ENCODE assay signal across 17 cellular contexts in the genomic region with DNA sequence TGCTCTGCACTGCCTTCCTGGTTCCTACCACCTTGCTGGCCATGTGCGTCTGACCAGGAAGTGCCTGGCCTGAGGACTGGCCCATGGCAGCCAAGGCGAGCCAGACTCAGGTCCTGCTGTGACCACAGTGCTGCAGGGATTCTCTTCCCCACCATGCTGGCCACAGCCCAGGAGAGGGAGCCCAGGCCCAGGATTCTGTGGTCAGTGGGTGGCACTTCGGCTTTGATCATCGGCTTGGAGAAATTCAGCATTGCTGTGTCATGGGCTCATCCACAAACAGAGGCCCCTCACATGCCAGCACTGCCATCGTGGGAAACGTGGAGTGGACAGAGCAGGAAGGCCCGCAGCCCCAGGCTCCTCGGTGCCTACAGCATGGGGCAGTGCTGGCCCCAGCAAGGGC.
A peak's percentile ranks its signal among the peaks of the same experiment; 100 is the strongest.
DNase-seq lines count a peak whose midpoint lies in the region; ATAC-seq lines count a peak whose summit lies in the region.
"Had no signal": no experiment of that assay in that cellular context is flagged by ENCODE, and none has a peak within 500 bp of the region (broad histone marks: within the 10 kb centered on the region; RNA-seq: fewer than 3 reads in every experiment).

No MANE protein-coding gene starts in this region.

- H3K4me1 Mint-ChIP-seq in activated naive CD8-positive, alpha-beta T cell treated with anti-CD3 and anti-CD28 coated beads, Interleukin-2, amount 50 U/mL, for 24 hours, result peaks cover 45% of the 10 kb centered on the region
- peaks cover 26% of the 10 kb centered on the region for H3K4me1 Mint-ChIP-seq in activated naive CD8-positive, alpha-beta T cell treated with anti-CD3 and anti-CD28 coated beads for 36 hours
- H3K4me1 Mint-ChIP-seq in stimulated activated naive B cell treated with anti-CD40 and anti-IgM and Interleukin-4, amounts not matched to agents 10 μg/mL and 1 μg/mL and 100 μg/mL, for 72 hours, result peaks cover 18 to 33% of the 10 kb centered on the region in 2 donors

- no peak overlapping the region for H3K4me3 Mint-ChIP-seq in activated naive CD8-positive, alpha-beta T cell treated with anti-CD3 and anti-CD28 coated beads, Interleukin-2, amount 50 U/mL, for 24 hours
- no peak overlapping the region for H3K4me3 Mint-ChIP-seq in activated naive CD8-positive, alpha-beta T cell treated with anti-CD3 and anti-CD28 coated beads for 36 hours
- H3K4me3 Mint-ChIP-seq in stimulated activated naive B cell treated with anti-CD40 and anti-IgM and Interleukin-4, amounts not matched to agents 10 μg/mL and 1 μg/mL and 100 μg/mL, for 72 hours, result no peak overlapping the region
- H3K4me3 Mint-ChIP-seq: activated naive CD8-positive, alpha-beta T cell; dendritic cell treated with granulocyte-macrophage colony-stimulating factor and Interleukin-4, amounts not matched to agents 40 ng/mL and 50 ng/mL, for 4 days; T-helper 17 cell; WTC11 had no signal

- peaks cover 2% of the 10 kb centered on the region for H3K27me3 Mint-ChIP-seq in activated naive CD8-positive, alpha-beta T cell treated with anti-CD3 and anti-CD28 coated beads, Interleukin-2, amount 50 U/mL, for 24 hours
- no peaks in the 10 kb centered on the region for H3K27me3 Mint-ChIP-seq in activated naive CD8-positive, alpha-beta T cell treated with anti-CD3 and anti-CD28 coated beads for 36 hours
- H3K27me3 Mint-ChIP-seq in stimulated activated naive B cell treated with anti-CD40 and anti-IgM and Interleukin-4, amounts not matched to agents 10 μg/mL and 1 μg/mL and 100 μg/mL, for 72 hours, result peaks cover 0 to 10% of the 10 kb centered on the region in 2 donors
- H3K27me3 Mint-ChIP-seq: activated naive CD8-positive, alpha-beta T cell had no signal

- H3K27ac Mint-ChIP-seq in activated naive CD8-positive, alpha-beta T cell treated with anti-CD3 and anti-CD28 coated beads, Interleukin-2, amount 50 U/mL, for 24 hours, result peak overlapping the region; percentile 89
- H3K27ac Mint-ChIP-seq in activated naive CD8-positive, alpha-beta T cell treated with anti-CD3 and anti-CD28 coated beads for 36 hours, result no peak overlapping the region
- H3K27ac Mint-ChIP-seq in stimulated activated naive B cell treated with anti-CD40 and anti-IgM and Interleukin-4, amounts not matched to agents 10 μg/mL and 1 μg/mL and 100 μg/mL, for 72 hours, result peak overlapping the region; percentile 42
- H3K27ac Mint-ChIP-seq: activated naive CD8-positive, alpha-beta T cell; dendritic cell treated with granulocyte-macrophage colony-stimulating factor and Interleukin-4, amounts not matched to agents 40 ng/mL and 50 ng/mL, for 4 days; progenitor cell of endocrine pancreas; T-helper 17 cell; WTC11 had no signal

- no peak for ATAC-seq in activated naive CD8-positive, alpha-beta T cell treated with anti-CD3 and anti-CD28 coated beads, Interleukin-2, amount 50 U/mL, for 24 hours
- ATAC-seq in stimulated activated naive B cell treated with anti-CD40 and anti-IgM and Interleukin-4, amounts not matched to agents 10 μg/mL and 1 μg/mL and 100 μg/mL, for 72 hours (replicated peaks), result no peak
- ATAC-seq: T-helper 17 cell, WTC11 had no signal

- DNase-seq in activated naive CD8-positive, alpha-beta T cell treated with anti-CD3 and anti-CD28 coated beads, Interleukin-2, amount 50 U/mL, for 24 hours, result no peak
- DNase-seq in activated naive CD8-positive, alpha-beta T cell treated with anti-CD3 and anti-CD28 coated beads for 36 hours, result no peak
- DNase-seq in M059J (ENCODE audit: low read depth) (peak; percentile 77), glomerular visceral epithelial cell (ENCODE audit: extremely low spot score) (peak; percentile 89), mesenteric fat pad (ENCODE audit: low spot score) (no peak), DMS79 (lab: John Stamatoyannopoulos, UW) (no peak)
- DNase-seq in stimulated activated naive B cell treated with anti-CD40 and anti-IgM and Interleukin-4, amounts not matched to agents 10 μg/mL and 1 μg/mL and 100 μg/mL, for 72 hours, result no peak
- no peak for DNase-seq in activated CD4-positive, alpha-beta T cell treated with anti-CD3 and anti-CD28 coated beads, Interleukin-2, amount 50 U/mL, for 48 hours
- DNase-seq: C1 segment of cervical spinal cord; SIG-M5; small intestine; stimulated activated CD4-positive, alpha-beta T cell treated with anti-CD3 and anti-CD28 coated beads, Interleukin-4, amount 100 ng/mL, for 1 hour; T-helper 17 cell had no signal

- peaks cover 4% of the 10 kb centered on the region for H3K36me3 Mint-ChIP-seq in activated naive CD8-positive, alpha-beta T cell treated with anti-CD3 and anti-CD28 coated beads, Interleukin-2, amount 50 U/mL, for 24 hours (ENCODE audit: low read depth)
- no peaks in the 10 kb centered on the region for H3K36me3 Mint-ChIP-seq in activated naive CD8-positive, alpha-beta T cell treated with anti-CD3 and anti-CD28 coated beads for 36 hours
- H3K36me3 Mint-ChIP-seq in stimulated activated naive B cell treated with anti-CD40 and anti-IgM and Interleukin-4, amounts not matched to agents 10 μg/mL and 1 μg/mL and 100 μg/mL, for 72 hours, result no peaks in the 10 kb centered on the region
- H3K36me3 Mint-ChIP-seq: WTC11 had no signal

- H3K9me3 Mint-ChIP-seq in activated naive CD8-positive, alpha-beta T cell treated with anti-CD3 and anti-CD28 coated beads, Interleukin-2, amount 50 U/mL, for 24 hours, result no peaks in the 10 kb centered on the region
- no peaks in the 10 kb centered on the region for H3K9me3 Mint-ChIP-seq in activated naive CD8-positive, alpha-beta T cell treated with anti-CD3 and anti-CD28 coated beads for 36 hours
- no peaks in the 10 kb centered on the region for H3K9me3 Mint-ChIP-seq in stimulated activated naive B cell treated with anti-CD40 and anti-IgM and Interleukin-4, amounts not matched to agents 10 μg/mL and 1 μg/mL and 100 μg/mL, for 72 hours
- H3K9me3 Mint-ChIP-seq: dendritic cell treated with granulocyte-macrophage colony-stimulating factor and Interleukin-4, amounts not matched to agents 40 ng/mL and 50 ng/mL, for 4 days; WTC11 had no signal

Comparison
In these comparisons a context has a peak if more than half of its experiments do, and no peak if none do; other contexts are left out.
1. DNase-seq: peak in M059J (single experiment) and glomerular visceral epithelial cell (single experiment); none in activated naive CD8-positive, alpha-beta T cell treated with anti-CD3 and anti-CD28 coated beads, Interleukin-2, amount 50 U/mL, for 24 hours (single experiment), activated naive CD8-positive, alpha-beta T cell treated with anti-CD3 and anti-CD28 coated beads for 36 hours (single experiment), stimulated activated naive B cell treated with anti-CD40 and anti-IgM and Interleukin-4, amounts not matched to agents 10 μg/mL and 1 μg/mL and 100 μg/mL, for 72 hours (single experiment), mesenteric fat pad (single experiment), activated CD4-positive, alpha-beta T cell treated with anti-CD3 and anti-CD28 coated beads, Interleukin-2, amount 50 U/mL, for 48 hours (0 of 2) and DMS79 (single experiment).